17 cellular contexts compared by ENCODE assay signal in the genomic region with DNA sequence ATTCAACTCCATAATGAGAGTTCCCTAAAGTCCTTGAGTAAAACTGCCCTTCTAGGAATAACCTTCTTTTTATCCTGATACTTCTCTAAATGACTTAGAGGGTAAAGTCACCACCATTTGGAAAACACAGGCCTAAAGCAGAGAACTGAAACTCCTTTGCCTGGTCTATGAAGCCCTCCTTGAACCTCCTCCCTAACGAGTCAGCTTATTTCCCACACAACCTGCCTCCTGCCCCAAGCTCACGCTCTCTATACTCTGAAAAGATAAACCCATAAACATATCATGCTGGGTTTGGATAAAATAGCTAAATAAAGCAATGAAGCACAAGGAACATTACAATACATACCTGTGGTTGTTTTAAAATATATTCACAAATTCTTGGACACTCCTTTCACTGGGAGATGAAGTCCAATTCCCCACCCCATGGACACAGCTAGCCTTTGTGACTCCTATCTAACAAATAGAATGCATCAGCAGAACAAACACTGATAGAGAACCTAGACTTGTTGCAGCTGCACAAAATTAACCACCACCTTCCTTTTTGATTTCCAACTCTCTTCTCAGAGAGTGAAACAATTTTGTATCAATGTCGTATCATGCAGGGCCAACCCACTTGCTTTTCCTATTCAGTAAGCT.
DNase-seq lines count a peak whose midpoint lies in the region; ATAC-seq and TF ChIP-seq lines count a peak whose summit lies in the region.
"Had no signal": no experiment of that assay in that cellular context is flagged by ENCODE, and none has a peak within 500 bp of the region (broad histone marks: within the 10 kb centered on the region; RNA-seq: fewer than 3 reads in every experiment).

No MANE protein-coding gene starts in this region.

- no peak for TF ChIP-seq CTCF in A673 (conservative IDR thresholded peaks at IDR 0.05; ENCODE audit: low read depth, low read length)
- TF ChIP-seq CTCF in astrocyte of the cerebellum (IDR thresholded peaks at IDR 0.05; ENCODE audit: low read depth, low read length, missing control alignments), result no peak
- no peak for TF ChIP-seq CTCF in parathyroid adenoma (IDR thresholded peaks at IDR 0.05)
- TF ChIP-seq CTCF in CD8-positive, alpha-beta T cell (IDR thresholded peaks at IDR 0.05), result no peak

- H3K4me3 Mint-ChIP-seq in CD8-positive, alpha-beta T cell, result no peak overlapping the region
- H3K4me3 Mint-ChIP-seq: HFFc6 had no signal

- peak overlapping the region; percentile 23 for H2AFZ ChIP-seq in parathyroid adenoma

- H3K36me3 Mint-ChIP-seq in CD8-positive, alpha-beta T cell, result no peaks in the 10 kb centered on the region

- no peaks in the 10 kb centered on the region for H3K27me3 Mint-ChIP-seq in CD8-positive, alpha-beta T cell (ENCODE audit: low read depth)

- no peak overlapping the region for H3K27ac Mint-ChIP-seq in CD8-positive, alpha-beta T cell
- H3K27ac Mint-ChIP-seq: HFFc6 had no signal

- H3K27ac ChIP-seq in A673 (ENCODE audit: low read depth, low read length, poor library complexity, severe bottlenecking) (peak overlapping the region; percentile 38), parathyroid adenoma (no peak overlapping the region)
- no peak overlapping the region for H3K27ac ChIP-seq in CD8-positive, alpha-beta T cell (ENCODE audit: low read depth, low read length)
- H3K27ac ChIP-seq: BLaER1 treated with 17β-estradiol and CSF1 and Interleukin-3, amounts not matched to agents 10 nM and 100 nM; SJCRH30 had no signal

- CTCF ChIA-PET in A673 (lab: Charles Lee), result no interaction called here
- CTCF ChIA-PET in CD8-positive, alpha-beta T cell (lab: Charles Lee), result interaction anchor here (1.6 kb wide), 1 partner anchor 12 kb away, joined by 3 read pairs; no protein-coding TSS in a partner anchor

- no peaks in the 10 kb centered on the region for H3K4me1 Mint-ChIP-seq in CD8-positive, alpha-beta T cell (ENCODE audit: low read depth)

- H3K36me3 ChIP-seq in A673 (ENCODE audit: insufficient read depth, low read length, poor library complexity, severe bottlenecking), result no peaks in the 10 kb centered on the region
- H3K36me3 ChIP-seq in parathyroid adenoma (ENCODE audit: control insufficient read depth, insufficient read depth, low read length), result no peaks in the 10 kb centered on the region
- H3K36me3 ChIP-seq in CD8-positive, alpha-beta T cell (ENCODE audit: insufficient read depth, low read length), result no peaks in the 10 kb centered on the region
- H3K36me3 ChIP-seq: BLaER1 treated with 17β-estradiol and CSF1 and Interleukin-3, amounts not matched to agents 10 nM and 100 nM; SJCRH30 had no signal

- H3K9me3 Mint-ChIP-seq in CD8-positive, alpha-beta T cell, result no peaks in the 10 kb centered on the region
- H3K9me3 Mint-ChIP-seq: HFFc6 had no signal

- H3K4me1 ChIP-seq in A673 (ENCODE audit: insufficient read depth, low read length, poor library complexity, severe bottlenecking) (peaks cover 24% of the 10 kb centered on the region), parathyroid adenoma (peaks cover 5% of the 10 kb centered on the region)
- no peaks in the 10 kb centered on the region for H3K4me1 ChIP-seq in CD8-positive, alpha-beta T cell (ENCODE audit: insufficient read depth, low read length)
- H3K4me1 ChIP-seq: SJCRH30 had no signal

- no peak for ATAC-seq in HG03095 (IDR thresholded peaks at IDR 0.05; ENCODE audit: unreplicated experiment)
- no peak for ATAC-seq in HG03521 (IDR thresholded peaks at IDR 0.05; ENCODE audit: unreplicated experiment)
- ATAC-seq in CD8-positive, alpha-beta T cell, result no peak

- intact Hi-C loops in A673 (cut with micrococcal nuclease; ENCODE audit: unreplicated experiment), result no loop called here
- intact Hi-C loops in CD8-positive, alpha-beta T cell (cut with DNase I, micrococcal nuclease), result no loop called here

- no TSS peak for BruUV-seq in A673 (replicated peaks; lab: Mats Ljungman, UMichigan)

- H3K4me3 ChIP-seq in A673 (ENCODE audit: low read depth, low read length, poor library complexity, severe bottlenecking) (no peak overlapping the region), astrocyte of the cerebellum (ENCODE audit: low read depth, low read length) (no peak overlapping the region), parathyroid adenoma (ENCODE audit: low read depth, low read length) (no peak overlapping the region)
- no peak overlapping the region for H3K4me3 ChIP-seq in CD8-positive, alpha-beta T cell (ENCODE audit: low read depth, low read length)
- H3K4me3 ChIP-seq: BLaER1 treated with 17β-estradiol and CSF1 and Interleukin-3, amounts not matched to agents 10 nM and 100 nM; SJCRH30 had no signal

- POLR2A ChIA-PET in A673 (lab: Charles Lee; ENCODE audit: low non-redundant PET), result no interaction called here
- POLR2A ChIA-PET in CD8-positive, alpha-beta T cell (lab: Charles Lee), result no interaction called here

- in situ Hi-C loops in KBM-7 (cut with MboI; ENCODE audit: low pct_unique_long_range_greater_than_20kb, low sequenced_read_pairs) (no loop called here), astrocyte of the cerebellum (cut with HindIII; ENCODE audit: low sequenced_read_pairs) (no loop called here)

- no peak overlapping the region for H3K4me2 ChIP-seq in parathyroid adenoma (ENCODE audit: low read length)

- no peak overlapping the region for H3K9ac ChIP-seq in parathyroid adenoma
- H3K9ac ChIP-seq: BLaER1 treated with 17β-estradiol and CSF1 and Interleukin-3, amounts not matched to agents 10 nM and 100 nM had no signal

- H3K9me3 ChIP-seq in A673 (ENCODE audit: low read depth, low read length, poor library complexity, severe bottlenecking), result no peaks in the 10 kb centered on the region
- H3K9me3 ChIP-seq in parathyroid adenoma (ENCODE audit: control insufficient read depth, low read length), result no peaks in the 10 kb centered on the region
- H3K9me3 ChIP-seq in CD8-positive, alpha-beta T cell (ENCODE audit: low read length), result no peaks in the 10 kb centered on the region
- H3K9me3 ChIP-seq: SJCRH30 had no signal

- H3K27me3 ChIP-seq in A673 (replicated peaks; ENCODE audit: insufficient read depth, low read depth, low read length, poor library complexity), result no peaks in the 10 kb centered on the region
- H3K27me3 ChIP-seq in parathyroid adenoma (ENCODE audit: control insufficient read depth, insufficient read depth, low read length), result no peaks in the 10 kb centered on the region
- no peaks in the 10 kb centered on the region for H3K27me3 ChIP-seq in CD8-positive, alpha-beta T cell (ENCODE audit: insufficient read depth, low read length)
- H3K27me3 ChIP-seq: BLaER1 treated with 17β-estradiol and CSF1 and Interleukin-3, amounts not matched to agents 10 nM and 100 nM; SJCRH30 had no signal

- H3K79me2 ChIP-seq in parathyroid adenoma, result no peaks in the 10 kb centered on the region

- DNase-seq in A673 (ENCODE audit: low spot score) (no peak), KBM-7 (peak; percentile 40), astrocyte of the cerebellum (ENCODE audit: low read depth) (peak; percentile 37)
- no peak for DNase-seq in CD8-positive, alpha-beta T cell
- no peak for DNase-seq in activated effector memory CD4-positive, alpha-beta T cell treated with anti-CD3 and anti-CD28 coated beads, Interleukin-2, amount 50 U/mL, for 16 hours
- DNase-seq: DMS79, H7, HFFc6, NCI-H1417 treated with DMSO at 0.1 percent for 48 hours, NCI-H187 treated with DMSO at 0.1 percent for 48 hours, NCI-H345, NCI-H524 treated with DMSO at 0.1 percent for 48 hours, SJCRH30 had no signal

Comparison
In these comparisons a context has a peak if more than half of its experiments do, and no peak if none do; other contexts are left out.
1. DNase-seq: peak in KBM-7 (single experiment) and astrocyte of the cerebellum (single experiment); none in A673 (single experiment), CD8-positive, alpha-beta T cell (0 of 7) and activated effector memory CD4-positive, alpha-beta T cell treated with anti-CD3 and anti-CD28 coated beads, Interleukin-2, amount 50 U/mL, for 16 hours (single experiment).